ENCODE assay signal across 1 cellular context in genomic region chr6:18264338-18265098, GRCh38.
TF ChIP-seq lines count a peak whose summit lies in the region.

Gene DEK (minus strand): TSS chr6:18264530. CDS start chr6:18263987, 543 bp downstream.

TF ChIP-seq in K562, 482 proteins besides CTCF, POLR2A, EP300 and RAD21 (continued from another document and continues in another):
- TF ChIP-seq NFRKB (IDR thresholded peaks at IDR 0.05; ENCODE audit: low read depth) (peak; percentile 23; the same call in 1 of the 2 replicates), PHF21A (IDR thresholded peaks at IDR 0.05; ENCODE audit: borderline replicate concordance, low read depth) (peak; percentile 47; the same call in 1 of the 2 replicates), USF2 (CRISPR knock-in tag; IDR thresholded peaks at IDR 0.05) (no peak), ZBTB33 (CRISPR knock-in tag; IDR thresholded peaks at IDR 0.05) (peak; percentile 8; the same call in 1 of the 2 replicates), ZFP1 (CRISPR knock-in tag; IDR thresholded peaks at IDR 0.05) (no peak), ZBTB7A (IDR thresholded peaks at IDR 0.05; ENCODE audit: borderline replicate concordance, control insufficient read depth, low read depth, low read length) (peak; percentile 84; the same call in 1 of the 2 replicates), THRA (IDR thresholded peaks at IDR 0.05) (no peak), PATZ1 (CRISPR knock-in tag; IDR thresholded peaks at IDR 0.05; ENCODE audit: borderline replicate concordance) (no peak), ZNF133 (CRISPR knock-in tag; IDR thresholded peaks at IDR 0.05) (no peak), SIN3B (IDR thresholded peaks at IDR 0.05; ENCODE audit: low read depth) (peak; percentile 45), CREB3 (tag; conservative IDR thresholded peaks at IDR 0.05; ENCODE audit: low read depth) (no peak), CBFA2T2 (conservative IDR thresholded peaks at IDR 0.05) (no peak), NFIC (IDR thresholded peaks at IDR 0.05) (no peak; the same call in 1 of the 2 replicates), ARHGAP35 (IDR thresholded peaks at IDR 0.05; ENCODE audit: partially characterized antibody) (no peak), MAFF (IDR thresholded peaks at IDR 0.05; ENCODE audit: low read length) (no peak), MAZ (CRISPR knock-in tag; conservative IDR thresholded peaks at IDR 0.05 in 1 of 2, IDR thresholded peaks at IDR 0.05 in 1 of 2) (peak; percentile 86 to 89), ATF2 (CRISPR knock-in tag; IDR thresholded peaks at IDR 0.05) (no peak), KLF16 (IDR thresholded peaks at IDR 0.05) (no peak), TBP (optimal IDR thresholded peaks at IDR 0.05; ENCODE audit: low read depth, low read length) (peak; percentile 47), ESRRB (CRISPR knock-in tag; IDR thresholded peaks at IDR 0.05; ENCODE audit: borderline replicate concordance) (no peak), IRF1 (CRISPR knock-in tag; IDR thresholded peaks at IDR 0.05; ENCODE audit: borderline replicate concordance) (no peak), SIX5 (IDR thresholded peaks at IDR 0.05; ENCODE audit: borderline replicate concordance in 1 of 2, insufficient read depth in 1 of 2, low read depth in 1 of 2, low read length in 2 of 2) (no peak), RBM14 (IDR thresholded peaks at IDR 0.05; ENCODE audit: borderline replicate concordance, insufficient read depth, low read depth, low read length) (0 out of 2 replicates have a peak, but pooled peaks have one; percentile 62), GMEB1 (CRISPR knock-in tag; IDR thresholded peaks at IDR 0.05) (peak; percentile 40; the same call in 1 of the 2 replicates), NR4A1 (CRISPR knock-in tag; IDR thresholded peaks at IDR 0.05) (no peak), NR4A1 (tag; IDR thresholded peaks at IDR 0.05) (no peak), ZNF77 (CRISPR knock-in tag; IDR thresholded peaks at IDR 0.05) (no peak), HMBOX1 (IDR thresholded peaks at IDR 0.05) (no peak), ZNF121 (CRISPR knock-in tag; conservative IDR thresholded peaks at IDR 0.05) (no peak), NELFE (IDR thresholded peaks at IDR 0.05; ENCODE audit: insufficient read depth, insufficient read length) (no peak), RBM25 (IDR thresholded peaks at IDR 0.05; ENCODE audit: low read depth, low read length, severe bottlenecking) (peak; percentile 78), BHLHE40 (IDR thresholded peaks at IDR 0.05; ENCODE audit: low read length) (0 out of 2 replicates have a peak, but pooled peaks have one; percentile 11), FOS (IDR thresholded peaks at IDR 0.05; ENCODE audit: extremely low read depth, insufficient read length) (no peak), ZBTB8A (IDR thresholded peaks at IDR 0.05; ENCODE audit: partially characterized antibody) (no peak), MCM7 (IDR thresholded peaks at IDR 0.05) (no peak), RB1 (IDR thresholded peaks at IDR 0.05; ENCODE audit: low read depth) (peak; percentile 78), FOXJ2 (tag; IDR thresholded peaks at IDR 0.05) (peak; percentile 78; the same call in 1 of the 2 replicates), SMAD4 (CRISPR knock-in tag; conservative IDR thresholded peaks at IDR 0.05) (peak; percentile 85), MTF1 (CRISPR knock-in tag; IDR thresholded peaks at IDR 0.05; ENCODE audit: borderline replicate concordance) (no peak), ZNF644 (tag; IDR thresholded peaks at IDR 0.05; ENCODE audit: low read depth) (no peak; the same call in 1 of the 2 replicates), PURB (CRISPR knock-in tag; IDR thresholded peaks at IDR 0.05; ENCODE audit: low read depth) (no peak), ZNF512 (tag; IDR thresholded peaks at IDR 0.05) (no peak), NFE2 (IDR thresholded peaks at IDR 0.05; ENCODE audit: low read depth) (no peak), TAF1 (IDR thresholded peaks at IDR 0.05; ENCODE audit: control insufficient read depth, extremely low read depth, insufficient read depth, low read length, severe bottlenecking) (peak; percentile 81), DIDO1 (tag; IDR thresholded peaks at IDR 0.05; ENCODE audit: low read depth) (no peak), PRMT5 (CRISPR knock-in tag; IDR thresholded peaks at IDR 0.05) (no peak), STAG1 (CRISPR knock-in tag; IDR thresholded peaks at IDR 0.05; ENCODE audit: borderline replicate concordance) (no peak), BRD4 (IDR thresholded peaks at IDR 0.05) (peak; percentile 62; the same call in 1 of the 2 replicates), SRF (CRISPR knock-in tag; IDR thresholded peaks at IDR 0.05) (0 out of 4 replicates have a peak, but pooled peaks of 1 of the 2 experiments have one; percentile 21), MAFK (IDR thresholded peaks at IDR 0.05; ENCODE audit: low read length) (no peak), ZNF445 (CRISPR knock-in tag; IDR thresholded peaks at IDR 0.05; ENCODE audit: low read depth) (0 out of 2 replicates have a peak, but pooled peaks have one; percentile 35)
